Comparison of ENCODE assay signal across 14 cellular contexts in the genomic region with DNA sequence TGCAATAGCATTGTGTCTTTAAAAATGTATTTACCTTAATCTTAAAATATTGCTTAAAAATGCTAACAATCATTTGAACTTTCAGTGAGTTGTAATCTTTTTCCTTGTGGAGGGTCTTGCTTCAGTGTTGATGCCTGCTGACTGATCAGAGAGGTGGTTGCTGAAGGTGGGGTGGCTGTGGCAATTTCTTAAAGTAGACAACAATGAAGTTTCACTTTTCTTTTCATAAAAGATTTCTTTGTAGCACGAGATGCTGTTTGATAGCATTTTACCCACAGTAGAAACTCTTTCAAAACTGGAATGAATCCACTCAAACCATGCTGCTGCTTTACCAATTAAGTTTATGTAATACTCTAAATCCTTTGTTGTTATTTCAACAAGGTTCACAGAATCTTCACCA. TPM values are rescaled to one million over a fixed set of nuclear protein-coding genes. Genes with fewer than 3 reads are reported as not detected.
DNase-seq lines count a peak whose midpoint lies in the region; ATAC-seq, FAIRE-seq and TF ChIP-seq lines count a peak whose summit lies in the region.
"Had no signal": no experiment of that assay in that cellular context is flagged by ENCODE, and none has a peak within 500 bp of the region (broad histone marks: within the 10 kb centered on the region; RNA-seq: fewer than 3 reads in every experiment).

No MANE protein-coding gene starts in this region.

- no peak overlapping the region for H3K27ac ChIP-seq in CD8-positive, alpha-beta T cell (ENCODE audit: low read depth, low read length)
- H3K27ac ChIP-seq in naive thymus-derived CD4-positive, alpha-beta T cell (ENCODE audit: low read depth, low read length) = peak overlapping the region; percentile 36
- H3K27ac ChIP-seq: tibial artery had no signal

- FAIRE-seq in GM19239 (lab: Jason Lieb, UNC) = peak; percentile 90
- FAIRE-seq: K562 had no signal

- no peaks in the 10 kb centered on the region for H3K27me3 Mint-ChIP-seq in CD8-positive, alpha-beta T cell (ENCODE audit: low read depth)
- H3K27me3 Mint-ChIP-seq in activated CD8-positive, alpha-beta T cell treated with anti-CD3 and anti-CD28 coated beads, Interleukin-2, amount 10 ng/mL, durations not matched to agents 7 days and 5 days (ENCODE audit: low read depth) = no peaks in the 10 kb centered on the region
- no peaks in the 10 kb centered on the region for H3K27me3 Mint-ChIP-seq in naive thymus-derived CD4-positive, alpha-beta T cell

- no peak for TF ChIP-seq CTCF in CD8-positive, alpha-beta T cell (IDR thresholded peaks at IDR 0.05)
- TF ChIP-seq CTCF in GM20000 (IDR thresholded peaks at IDR 0.05; ENCODE audit: extremely low read depth, missing control alignments) = no peak

- peak overlapping the region; percentile 95 for H3K27ac Mint-ChIP-seq in CD8-positive, alpha-beta T cell
- peak overlapping the region; percentile 89 for H3K27ac Mint-ChIP-seq in activated CD8-positive, alpha-beta T cell treated with anti-CD3 and anti-CD28 coated beads, Interleukin-2, amount 10 ng/mL, durations not matched to agents 7 days and 5 days
- peak overlapping the region; percentile 62 to 94 (median 87) for H3K27ac Mint-ChIP-seq in naive thymus-derived CD4-positive, alpha-beta T cell

- intact Hi-C loops in CD8-positive, alpha-beta T cell (cut with DNase I, micrococcal nuclease) = loop anchor here (1.0 to 5.0 kb wide), 6 partner anchors 9 to 50 kb away; a partner anchor contains a TSS
- intact Hi-C loops in naive thymus-derived CD4-positive, alpha-beta T cell (cut with micrococcal nuclease) = loop anchor here (1.0 to 5.0 kb wide), 7 partner anchors 9 to 840 kb away; no protein-coding TSS in a partner anchor

- POLR2A ChIA-PET in CD8-positive, alpha-beta T cell (lab: Charles Lee) = interaction anchor here (0.7 kb wide), 1 partner anchor 12 kb away, joined by 3 read pairs; no protein-coding TSS in a partner anchor
- POLR2A ChIA-PET in activated CD8-positive, alpha-beta T cell treated with anti-CD3 and anti-CD28 coated beads, Interleukin-2, amount 10 ng/mL, durations not matched to agents 7 days and 5 days (lab: Charles Lee) = interaction anchor here (1.7 kb wide), 1 partner anchor 51 kb away, joined by 7 read pairs; a partner anchor contains a TSS
- POLR2A ChIA-PET in naive thymus-derived CD4-positive, alpha-beta T cell (lab: Charles Lee) = interaction anchor here (0.5 to 1.9 kb wide), 3 partner anchors 10 to 201 kb away, joined by 3 to 4 read pairs (median 3); a partner anchor contains a TSS

- H3K4me1 Mint-ChIP-seq in CD8-positive, alpha-beta T cell (ENCODE audit: low read depth) = peaks cover 54% of the 10 kb centered on the region
- H3K4me1 Mint-ChIP-seq in activated CD8-positive, alpha-beta T cell treated with anti-CD3 and anti-CD28 coated beads, Interleukin-2, amount 10 ng/mL, durations not matched to agents 7 days and 5 days (ENCODE audit: low read depth) = peaks cover 45% of the 10 kb centered on the region
- H3K4me1 Mint-ChIP-seq in naive thymus-derived CD4-positive, alpha-beta T cell = peaks cover 0 to 58% (median 41%) of the 10 kb centered on the region in 7 donors

- no peaks in the 10 kb centered on the region for H3K9me3 ChIP-seq in CD8-positive, alpha-beta T cell (ENCODE audit: low read length)
- no peaks in the 10 kb centered on the region for H3K9me3 ChIP-seq in naive thymus-derived CD4-positive, alpha-beta T cell (ENCODE audit: control insufficient read depth in 2 of 3, low read length in 3 of 3)
- H3K9me3 ChIP-seq: tibial artery had no signal

- no peaks in the 10 kb centered on the region for H3K27me3 ChIP-seq in CD8-positive, alpha-beta T cell (ENCODE audit: insufficient read depth, low read length)
- H3K27me3 ChIP-seq in naive thymus-derived CD4-positive, alpha-beta T cell (ENCODE audit: control insufficient read depth in 2 of 2, insufficient read depth in 2 of 2, low read length in 2 of 2) = no peaks in the 10 kb centered on the region
- H3K27me3 ChIP-seq: tibial artery had no signal

- H3K4me3 Mint-ChIP-seq in CD8-positive, alpha-beta T cell = peak overlapping the region; percentile 82
- H3K4me3 Mint-ChIP-seq in activated CD8-positive, alpha-beta T cell treated with anti-CD3 and anti-CD28 coated beads, Interleukin-2, amount 10 ng/mL, durations not matched to agents 7 days and 5 days = peak overlapping the region; percentile 75
- H3K4me3 Mint-ChIP-seq in naive thymus-derived CD4-positive, alpha-beta T cell = peak overlapping the region; percentile 52 to 90 (median 82)

- H3K9me3 Mint-ChIP-seq in CD8-positive, alpha-beta T cell = no peaks in the 10 kb centered on the region
- H3K9me3 Mint-ChIP-seq in activated CD8-positive, alpha-beta T cell treated with anti-CD3 and anti-CD28 coated beads, Interleukin-2, amount 10 ng/mL, durations not matched to agents 7 days and 5 days (ENCODE audit: insufficient read depth) = no peaks in the 10 kb centered on the region
- no peaks in the 10 kb centered on the region for H3K9me3 Mint-ChIP-seq in naive thymus-derived CD4-positive, alpha-beta T cell

- peak overlapping the region; percentile 1 for H3K4me3 ChIP-seq in CD8-positive, alpha-beta T cell (ENCODE audit: low read depth, low read length)
- peak overlapping the region; percentile 40 for H3K4me3 ChIP-seq in naive thymus-derived CD4-positive, alpha-beta T cell (ENCODE audit: low read length)
- H3K4me3 ChIP-seq: K562, tibial artery had no signal

- H3K36me3 ChIP-seq in CD8-positive, alpha-beta T cell (ENCODE audit: insufficient read depth, low read length) = no peaks in the 10 kb centered on the region
- H3K36me3 ChIP-seq in naive thymus-derived CD4-positive, alpha-beta T cell (ENCODE audit: control insufficient read depth in 2 of 3, insufficient read depth in 3 of 3, low read length in 3 of 3) = no peaks in the 10 kb centered on the region
- H3K36me3 ChIP-seq: tibial artery had no signal

- peak; percentile 57 for ATAC-seq in CD8-positive, alpha-beta T cell
- ATAC-seq in activated CD8-positive, alpha-beta T cell treated with anti-CD3 and anti-CD28 coated beads, Interleukin-2, amount 10 ng/mL, durations not matched to agents 7 days and 5 days = peak; percentile 66
- peak; percentile 51 for ATAC-seq in naive thymus-derived CD4-positive, alpha-beta T cell
- no peak for ATAC-seq in GM21786 (IDR thresholded peaks at IDR 0.05; ENCODE audit: unreplicated experiment)
- ATAC-seq: HCT116, K562 had no signal

- CTCF ChIA-PET in CD8-positive, alpha-beta T cell (lab: Charles Lee) = no interaction called here
- CTCF ChIA-PET in activated CD8-positive, alpha-beta T cell treated with anti-CD3 and anti-CD28 coated beads, Interleukin-2, amount 10 ng/mL, durations not matched to agents 7 days and 5 days (lab: Charles Lee) = interaction anchor here (2.1 kb wide), 1 partner anchor 51 kb away, joined by 5 read pairs; a partner anchor contains a TSS
- CTCF ChIA-PET in naive thymus-derived CD4-positive, alpha-beta T cell (lab: Charles Lee) = interaction anchor here (1.8 kb wide), 1 partner anchor 51 kb away, joined by 4 read pairs; a partner anchor contains a TSS

- peaks cover 75% of the 10 kb centered on the region for H3K4me1 ChIP-seq in CD8-positive, alpha-beta T cell (ENCODE audit: insufficient read depth, low read length)
- H3K4me1 ChIP-seq in naive thymus-derived CD4-positive, alpha-beta T cell (ENCODE audit: control insufficient read depth in 2 of 2, insufficient read depth in 2 of 2, low read length in 2 of 2) = peaks cover 63 to 66% of the 10 kb centered on the region in 2 donors

- H3K36me3 Mint-ChIP-seq in CD8-positive, alpha-beta T cell = no peaks in the 10 kb centered on the region
- peaks cover 12% of the 10 kb centered on the region for H3K36me3 Mint-ChIP-seq in activated CD8-positive, alpha-beta T cell treated with anti-CD3 and anti-CD28 coated beads, Interleukin-2, amount 10 ng/mL, durations not matched to agents 7 days and 5 days (ENCODE audit: low read depth)
- H3K36me3 Mint-ChIP-seq in naive thymus-derived CD4-positive, alpha-beta T cell = peaks cover 0 to 11% (median 0%) of the 10 kb centered on the region in 5 donors

- peak in 2 of 7 experiments; percentile 14 to 38 for DNase-seq in CD8-positive, alpha-beta T cell
- DNase-seq in GM19239 (ENCODE audit: insufficient read length, low spot score) = no peak
- DNase-seq in activated CD8-positive, alpha-beta T cell treated with anti-CD3 and anti-CD28 coated beads, Interleukin-2, amount 10 ng/mL, durations not matched to agents 7 days and 5 days = peak; percentile 51
- peak in 7 of 9 donors; percentile 20 to 47 (median 25) for DNase-seq in naive thymus-derived CD4-positive, alpha-beta T cell
- no peak for DNase-seq in mesenteric fat pad (ENCODE audit: low spot score)
- no peak for DNase-seq in GM20000 (ENCODE audit: low spot score)
- DNase-seq in SW480 (ENCODE audit: low spot score) = no peak
- DNase-seq: mammary epithelial cell, NCI-H2029 treated with DMSO at 0.1 percent for 48 hours, posterior cingulate gyrus, tibial artery had no signal

RNA-seq across cellular contexts. Expression of a gene that starts 50.8 kb away (rescaled TPM):
- 100 to 1,000 TPM; 179 to 181 TPM for total RNA-seq in CD8-positive, alpha-beta T cell
- total RNA-seq in activated CD8-positive, alpha-beta T cell treated with anti-CD3 and anti-CD28 coated beads, Interleukin-2, amount 10 ng/mL, durations not matched to agents 7 days and 5 days = 10 to 100 TPM; 54.9 to 55.5 TPM
- total RNA-seq in naive thymus-derived CD4-positive, alpha-beta T cell = 100 to 1,000 TPM in 3 of 5 experiments, 10 to 100 TPM in 2; 68.0 to 140 (median 121) TPM
- polyA plus RNA-seq in naive thymus-derived CD4-positive, alpha-beta T cell = 10 to 100 TPM; 86.1 to 90.2 TPM
- total RNA-seq in mesenteric fat pad = 116 TPM

Comparison
In these comparisons a context has a peak if more than half of its experiments do, and no peak if none do; other contexts are left out.
1. DNase-seq: peak in activated CD8-positive, alpha-beta T cell treated with anti-CD3 and anti-CD28 coated beads, Interleukin-2, amount 10 ng/mL, durations not matched to agents 7 days and 5 days (single experiment) and naive thymus-derived CD4-positive, alpha-beta T cell (7 of 9); none in GM19239 (single experiment), mesenteric fat pad (single experiment), GM20000 (single experiment) and SW480 (single experiment).
2. Peak in every context shown above with its lines, with median percentiles within 50 percentile points of each other: H3K27ac Mint-ChIP-seq and H3K4me3 Mint-ChIP-seq.